In the genomic region with DNA sequence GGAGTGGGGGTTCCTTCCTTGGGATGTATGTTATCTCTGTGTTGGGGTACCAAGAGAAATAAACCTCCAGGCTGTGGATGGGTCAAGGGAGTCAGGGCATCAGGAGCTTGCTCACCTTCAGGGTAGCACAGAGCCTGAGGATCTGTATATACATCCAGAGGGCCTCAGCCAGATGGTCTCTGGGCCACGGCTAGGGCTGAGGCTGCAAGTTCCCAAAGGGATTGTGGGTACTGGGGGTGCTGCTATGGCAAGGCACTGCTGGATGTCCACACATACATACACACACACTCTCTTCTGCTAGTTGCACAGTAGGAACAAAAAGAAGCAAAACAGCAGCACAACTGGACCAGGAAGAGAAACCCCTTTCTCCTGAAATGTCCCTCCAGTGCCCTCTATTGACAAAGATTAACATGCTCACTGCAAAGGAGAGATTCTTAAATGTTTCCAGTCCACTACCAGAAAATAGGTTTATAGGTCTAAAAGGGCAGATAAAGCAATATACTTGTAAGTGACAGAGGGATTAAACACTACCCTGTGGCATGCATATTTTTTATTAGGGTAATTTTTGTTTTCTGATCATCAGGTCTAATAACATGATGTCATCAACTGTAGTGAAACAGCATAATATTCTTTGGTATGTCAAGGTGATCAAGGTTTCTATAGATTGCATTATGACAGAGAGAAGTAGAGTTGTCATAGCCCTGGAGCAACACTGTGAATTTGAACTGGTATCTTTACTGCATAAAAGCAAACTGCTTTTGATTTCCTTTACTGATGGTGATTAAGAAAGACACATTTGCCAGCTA, we compare ENCODE assay signal across 8 cellular contexts.
A peak's percentile ranks its signal among the peaks of the same experiment; 100 is the strongest.
DNase-seq lines count a peak whose midpoint lies in the region; ATAC-seq and TF ChIP-seq lines count a peak whose summit lies in the region.

No MANE protein-coding gene starts in this region.

- no peaks in the 10 kb centered on the region for H3K27me3 Mint-ChIP-seq in activated naive CD8-positive, alpha-beta T cell treated with anti-CD3 and anti-CD28 coated beads, Interleukin-2, amount 50 U/mL, for 24 hours

- no peaks in the 10 kb centered on the region for H3K9me3 Mint-ChIP-seq in activated naive CD8-positive, alpha-beta T cell treated with anti-CD3 and anti-CD28 coated beads, Interleukin-2, amount 50 U/mL, for 24 hours

- POLR2A ChIA-PET in HEK293T (lab: Yijun Ruan, JAX) = no interaction called here

- ATAC-seq in RWPE2 (ENCODE audit: low read depth) (peak; percentile 25; the same call in 1 of the 3 replicates), HG03460 (IDR thresholded peaks at IDR 0.05; ENCODE audit: unreplicated experiment) (no peak)
- ATAC-seq in activated naive CD8-positive, alpha-beta T cell treated with anti-CD3 and anti-CD28 coated beads, Interleukin-2, amount 50 U/mL, for 24 hours = no peak

- H3K27me3 ChIP-seq in RWPE2 (ENCODE audit: insufficient read depth, poor library complexity, severe bottlenecking) = peaks cover 19% of the 10 kb centered on the region

- H3K9me3 ChIP-seq in RWPE2 (ENCODE audit: severe bottlenecking) = no peaks in the 10 kb centered on the region

- no peak overlapping the region for H3K4me3 Mint-ChIP-seq in activated naive CD8-positive, alpha-beta T cell treated with anti-CD3 and anti-CD28 coated beads, Interleukin-2, amount 50 U/mL, for 24 hours

- H3K4me1 ChIP-seq in RWPE2 (ENCODE audit: insufficient read depth, poor library complexity, severe bottlenecking) = no peaks in the 10 kb centered on the region

- H3K36me3 Mint-ChIP-seq in activated naive CD8-positive, alpha-beta T cell treated with anti-CD3 and anti-CD28 coated beads, Interleukin-2, amount 50 U/mL, for 24 hours (ENCODE audit: low read depth) = no peaks in the 10 kb centered on the region

- DNase-seq in EH (ENCODE audit: low read depth) (peak; percentile 78), HEK293T (ENCODE audit: extremely low spot score) (peak; percentile 16), RWPE2 (ENCODE audit: low spot score) (no peak), kidney tubule cell (ENCODE audit: low spot score) (peak; percentile 13), 8988T (no peak), KG1 (lab: John Stamatoyannopoulos, UW) (no peak)
- DNase-seq in activated naive CD8-positive, alpha-beta T cell treated with anti-CD3 and anti-CD28 coated beads, Interleukin-2, amount 50 U/mL, for 24 hours = no peak

- TF ChIP-seq CTCF in RWPE2 (IDR thresholded peaks at IDR 0.05; ENCODE audit: poor library complexity, severe bottlenecking) = peak; percentile 59

- CTCF ChIA-PET in HEK293T (lab: Yijun Ruan, JAX) = no interaction called here

- no peaks in the 10 kb centered on the region for H3K36me3 ChIP-seq in RWPE2 (ENCODE audit: low read depth)

- H3K27ac Mint-ChIP-seq in activated naive CD8-positive, alpha-beta T cell treated with anti-CD3 and anti-CD28 coated beads, Interleukin-2, amount 50 U/mL, for 24 hours = no peak overlapping the region

- H3K4me3 ChIP-seq in RWPE2 (ENCODE audit: severe bottlenecking) = no peak overlapping the region

- no peaks in the 10 kb centered on the region for H3K4me1 Mint-ChIP-seq in activated naive CD8-positive, alpha-beta T cell treated with anti-CD3 and anti-CD28 coated beads, Interleukin-2, amount 50 U/mL, for 24 hours

- no peak overlapping the region for H3K27ac ChIP-seq in RWPE2 (ENCODE audit: poor library complexity, severe bottlenecking)

TF ChIP-seq in HEK293T, 16 proteins besides CTCF, POLR2A, EP300 and RAD21:
- no peak for TF ChIP-seq CTBP1 (IDR thresholded peaks at IDR 0.05; ENCODE audit: borderline replicate concordance)
- no peak for TF ChIP-seq LEF1 (IDR thresholded peaks at IDR 0.05; ENCODE audit: borderline replicate concordance)
- TF ChIP-seq FOXK2 (IDR thresholded peaks at IDR 0.05) = no peak
- no peak for TF ChIP-seq ARNT (IDR thresholded peaks at IDR 0.05)
- no peak for TF ChIP-seq HDGF (IDR thresholded peaks at IDR 0.05; ENCODE audit: borderline replicate concordance)
- TF ChIP-seq SP1 (IDR thresholded peaks at IDR 0.05) = no peak
- TF ChIP-seq TARDBP (IDR thresholded peaks at IDR 0.05) = no peak
- TF ChIP-seq SUZ12 (IDR thresholded peaks at IDR 0.05) = no peak
- no peak for TF ChIP-seq ZNF384 (IDR thresholded peaks at IDR 0.05)
- no peak for TF ChIP-seq FOXA1 (IDR thresholded peaks at IDR 0.05)
- no peak for TF ChIP-seq NFRKB (IDR thresholded peaks at IDR 0.05)
- TF ChIP-seq FOXM1 (IDR thresholded peaks at IDR 0.05; ENCODE audit: borderline replicate concordance) = no peak
- TF ChIP-seq ELF4 (IDR thresholded peaks at IDR 0.05) = no peak
- no peak for TF ChIP-seq L3MBTL2 (conservative IDR thresholded peaks at IDR 0.05)
- no peak for TF ChIP-seq BHLHE40 (IDR thresholded peaks at IDR 0.05; ENCODE audit: borderline replicate concordance)
- TF ChIP-seq, protein P1, sequence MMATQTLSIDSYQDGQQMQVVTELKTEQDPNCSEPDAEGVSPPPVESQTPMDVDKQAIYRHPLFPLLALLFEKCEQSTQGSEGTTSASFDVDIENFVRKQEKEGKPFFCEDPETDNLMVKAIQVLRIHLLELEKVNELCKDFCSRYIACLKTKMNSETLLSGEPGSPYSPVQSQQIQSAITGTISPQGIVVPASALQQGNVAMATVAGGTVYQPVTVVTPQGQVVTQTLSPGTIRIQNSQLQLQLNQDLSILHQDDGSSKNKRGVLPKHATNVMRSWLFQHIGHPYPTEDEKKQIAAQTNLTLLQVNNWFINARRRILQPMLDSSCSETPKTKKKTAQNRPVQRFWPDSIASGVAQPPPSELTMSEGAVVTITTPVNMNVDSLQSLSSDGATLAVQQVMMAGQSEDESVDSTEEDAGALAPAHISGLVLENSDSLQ (IDR thresholded peaks at IDR 0.05) = no peak

Comparison
In these comparisons a context has a peak if more than half of its experiments do, and no peak if none do; other contexts are left out.
1. DNase-seq: peak in EH (single experiment), HEK293T (single experiment) and kidney tubule cell (single experiment); none in RWPE2 (single experiment), 8988T (single experiment), activated naive CD8-positive, alpha-beta T cell treated with anti-CD3 and anti-CD28 coated beads, Interleukin-2, amount 50 U/mL, for 24 hours (single experiment) and KG1 (single experiment).